ENCODE assay signal across 23 cellular contexts in genomic region chr4:48431401-48431800, GRCh38. TPM values are rescaled to one million over a fixed set of nuclear protein-coding genes. Genes with fewer than 3 reads are reported as not detected.
DNase-seq lines count a peak whose midpoint lies in the region; ATAC-seq and TF ChIP-seq lines count a peak whose summit lies in the region.
"Had no signal": no experiment of that assay in that cellular context is flagged by ENCODE, and none has a peak within 500 bp of the region (broad histone marks: within the 10 kb centered on the region; RNA-seq: fewer than 3 reads in every experiment).

No MANE protein-coding gene starts in this region.

- no peak overlapping the region for H3K9ac ChIP-seq in DND-41 (ENCODE audit: low read depth, low read length)

- intact Hi-C loops in activated naive CD4-positive, alpha-beta T cell treated with anti-CD3 and anti-CD28 coated beads for 36 hours (cut with micrococcal nuclease), result loop anchor here (10.0 kb wide), 1 partner anchor 397 kb away; no protein-coding TSS in a partner anchor
- intact Hi-C loops in activated T-helper 1 cell treated with anti-CD3 and anti-CD28 coated beads, Interleukin-12 subunit alpha, Interleukin-12 subunit beta, Interleukin-2, Interleukin-4 antibody, amounts not matched to agents 30 ng/mL and 10 ng/mL and 1 ng/mL, durations not matched to agents 14 hours and 24 hours and 36 hours (cut with micrococcal nuclease), result loop anchor here (5.0 kb wide), 1 partner anchor 66 kb away; no protein-coding TSS in a partner anchor

- no peaks in the 10 kb centered on the region for H3K4me1 ChIP-seq in DND-41 (ENCODE audit: insufficient read depth, low read length)
- H3K4me1 ChIP-seq: gastrocnemius medialis had no signal

- peaks cover 5% of the 10 kb centered on the region for H3K36me3 Mint-ChIP-seq in activated naive CD4-positive, alpha-beta T cell treated with anti-CD3 and anti-CD28 coated beads for 36 hours (ENCODE audit: low read depth)
- peaks cover 13% of the 10 kb centered on the region for H3K36me3 Mint-ChIP-seq in activated T-helper 1 cell treated with anti-CD3 and anti-CD28 coated beads, Interleukin-12 subunit alpha, Interleukin-12 subunit beta, Interleukin-2, Interleukin-4 antibody, amounts not matched to agents 30 ng/mL and 10 ng/mL and 1 ng/mL, durations not matched to agents 14 hours and 24 hours and 36 hours (ENCODE audit: low read depth)
- H3K36me3 Mint-ChIP-seq in stimulated activated effector memory CD8-positive, alpha-beta T cell treated with anti-CD3 and anti-CD28 coated beads, Interleukin-12 subunit alpha, Interleukin-12 subunit beta, amount 100 ng/mL, for 72 hours, result peaks cover 11% of the 10 kb centered on the region

- no peaks in the 10 kb centered on the region for H4K20me1 ChIP-seq in DND-41 (ENCODE audit: insufficient read depth, low read length)

- no peak for TF ChIP-seq CTCF in DND-41 (IDR thresholded peaks at IDR 0.05; ENCODE audit: borderline replicate concordance, extremely low read depth, low read length, poor library complexity, severe bottlenecking)

- no peaks in the 10 kb centered on the region for H3K27me3 ChIP-seq in DND-41 (ENCODE audit: insufficient read depth, low read length, poor library complexity)
- H3K27me3 ChIP-seq: gastrocnemius medialis had no signal

- no peaks in the 10 kb centered on the region for H3K79me2 ChIP-seq in DND-41 (ENCODE audit: insufficient read depth, low read length)

- CTCF ChIA-PET in activated naive CD4-positive, alpha-beta T cell treated with anti-CD3 and anti-CD28 coated beads for 36 hours (lab: Charles Lee), result no interaction called here

- no peaks in the 10 kb centered on the region for H3K27me3 Mint-ChIP-seq in activated naive CD4-positive, alpha-beta T cell treated with anti-CD3 and anti-CD28 coated beads for 36 hours (ENCODE audit: low read depth)
- no peaks in the 10 kb centered on the region for H3K27me3 Mint-ChIP-seq in activated T-helper 1 cell treated with anti-CD3 and anti-CD28 coated beads, Interleukin-12 subunit alpha, Interleukin-12 subunit beta, Interleukin-2, Interleukin-4 antibody, amounts not matched to agents 30 ng/mL and 10 ng/mL and 1 ng/mL, durations not matched to agents 14 hours and 24 hours and 36 hours (ENCODE audit: insufficient read depth)

- H3K4me3 ChIP-seq in DND-41 (ENCODE audit: low read depth in 1 of 2, low read length in 2 of 2), result no peak overlapping the region
- H3K4me3 ChIP-seq: gastrocnemius medialis, smooth muscle cell had no signal

- no peaks in the 10 kb centered on the region for H3K9me3 ChIP-seq in DND-41 (ENCODE audit: insufficient read depth, low read length, severe bottlenecking)
- H3K9me3 ChIP-seq: gastrocnemius medialis had no signal

- no peak overlapping the region for H3K4me2 ChIP-seq in DND-41 (ENCODE audit: insufficient read depth, low read length)
- H3K4me2 ChIP-seq: smooth muscle cell had no signal

- H3K4me1 Mint-ChIP-seq in activated naive CD4-positive, alpha-beta T cell treated with anti-CD3 and anti-CD28 coated beads for 36 hours (ENCODE audit: low read depth), result peaks cover 47% of the 10 kb centered on the region
- peaks cover 49% of the 10 kb centered on the region for H3K4me1 Mint-ChIP-seq in activated T-helper 1 cell treated with anti-CD3 and anti-CD28 coated beads, Interleukin-12 subunit alpha, Interleukin-12 subunit beta, Interleukin-2, Interleukin-4 antibody, amounts not matched to agents 30 ng/mL and 10 ng/mL and 1 ng/mL, durations not matched to agents 14 hours and 24 hours and 36 hours (ENCODE audit: low read depth)
- peaks cover 27% of the 10 kb centered on the region for H3K4me1 Mint-ChIP-seq in stimulated activated effector memory CD8-positive, alpha-beta T cell treated with anti-CD3 and anti-CD28 coated beads, Interleukin-12 subunit alpha, Interleukin-12 subunit beta, amount 100 ng/mL, for 72 hours

- H3K9me3 Mint-ChIP-seq in activated naive CD4-positive, alpha-beta T cell treated with anti-CD3 and anti-CD28 coated beads for 36 hours, result no peaks in the 10 kb centered on the region
- H3K9me3 Mint-ChIP-seq in activated T-helper 1 cell treated with anti-CD3 and anti-CD28 coated beads, Interleukin-12 subunit alpha, Interleukin-12 subunit beta, Interleukin-2, Interleukin-4 antibody, amounts not matched to agents 30 ng/mL and 10 ng/mL and 1 ng/mL, durations not matched to agents 14 hours and 24 hours and 36 hours, result no peaks in the 10 kb centered on the region
- H3K9me3 Mint-ChIP-seq in stimulated activated effector memory CD8-positive, alpha-beta T cell treated with anti-CD3 and anti-CD28 coated beads, Interleukin-12 subunit alpha, Interleukin-12 subunit beta, amount 100 ng/mL, for 72 hours, result no peaks in the 10 kb centered on the region

- no peak overlapping the region for H2AFZ ChIP-seq in DND-41 (ENCODE audit: low read depth, low read length)

- peak; percentile 21 for DNase-seq in activated naive CD4-positive, alpha-beta T cell treated with anti-CD3 and anti-CD28 coated beads for 36 hours
- DNase-seq in activated naive CD4-positive, alpha-beta T cell (lab: John Stamatoyannopoulos, UW), result no peak
- DNase-seq in DND-41 (no peak), NCI-H226 (no peak), dedifferentiated amniotic fluid mesenchymal stem cell (ENCODE audit: extremely low spot score) (no peak), RKO (ENCODE audit: low spot score) (no peak)
- DNase-seq in activated T-helper 1 cell treated with anti-CD3 and anti-CD28 coated beads, Interleukin-12 subunit alpha, Interleukin-12 subunit beta, Interleukin-2, Interleukin-4 antibody, amounts not matched to agents 30 ng/mL and 10 ng/mL and 1 ng/mL, durations not matched to agents 14 hours and 24 hours and 36 hours (ENCODE audit: low spot score), result no peak
- no peak for DNase-seq in stimulated activated effector memory CD8-positive, alpha-beta T cell treated with anti-CD3 and anti-CD28 coated beads, Interleukin-12 subunit alpha, Interleukin-12 subunit beta, amount 100 ng/mL, for 72 hours (ENCODE audit: low spot score in 2 of 2)
- DNase-seq: activated CD4-positive, CD25-positive, alpha-beta regulatory T cell treated with anti-CD3 and anti-CD28 coated beads, Interleukin-2, amount 50 U/mL, for 72 hours; activated CD8-positive, alpha-beta memory T cell treated with anti-CD3 and anti-CD28 coated beads, Interleukin-2, amount 50 U/mL, for 48 hours; effector CD4-positive, alpha-beta T cell; gastrocnemius medialis; Karpas-422; kidney glomerular epithelial cell; mammary epithelial cell; NCI-H1092; NCI-H2081; NCI-H82; retina; Right ventricle myocardium superior had no signal

- peak; percentile 75 for ATAC-seq in DND-41 (ENCODE audit: insufficient read depth, low read depth)
- peak; percentile 78 for ATAC-seq in stimulated activated effector memory CD8-positive, alpha-beta T cell treated with anti-CD3 and anti-CD28 coated beads, Interleukin-12 subunit alpha, Interleukin-12 subunit beta, amount 100 ng/mL, for 72 hours
- ATAC-seq: gastrocnemius medialis had no signal

- H3K27ac Mint-ChIP-seq in activated naive CD4-positive, alpha-beta T cell treated with anti-CD3 and anti-CD28 coated beads for 36 hours, result no peak overlapping the region
- peak overlapping the region; percentile 53 for H3K27ac Mint-ChIP-seq in activated T-helper 1 cell treated with anti-CD3 and anti-CD28 coated beads, Interleukin-12 subunit alpha, Interleukin-12 subunit beta, Interleukin-2, Interleukin-4 antibody, amounts not matched to agents 30 ng/mL and 10 ng/mL and 1 ng/mL, durations not matched to agents 14 hours and 24 hours and 36 hours
- H3K27ac Mint-ChIP-seq in stimulated activated effector memory CD8-positive, alpha-beta T cell treated with anti-CD3 and anti-CD28 coated beads, Interleukin-12 subunit alpha, Interleukin-12 subunit beta, amount 100 ng/mL, for 72 hours, result peak overlapping the region; percentile 26

- H3K27ac ChIP-seq in DND-41 (ENCODE audit: low read length), result no peak overlapping the region
- H3K27ac ChIP-seq: gastrocnemius medialis had no signal

- no peak overlapping the region for H3K4me3 Mint-ChIP-seq in activated naive CD4-positive, alpha-beta T cell treated with anti-CD3 and anti-CD28 coated beads for 36 hours
- H3K4me3 Mint-ChIP-seq in activated T-helper 1 cell treated with anti-CD3 and anti-CD28 coated beads, Interleukin-12 subunit alpha, Interleukin-12 subunit beta, Interleukin-2, Interleukin-4 antibody, amounts not matched to agents 30 ng/mL and 10 ng/mL and 1 ng/mL, durations not matched to agents 14 hours and 24 hours and 36 hours, result no peak overlapping the region
- H3K4me3 Mint-ChIP-seq in stimulated activated effector memory CD8-positive, alpha-beta T cell treated with anti-CD3 and anti-CD28 coated beads, Interleukin-12 subunit alpha, Interleukin-12 subunit beta, amount 100 ng/mL, for 72 hours, result no peak overlapping the region

- H3K36me3 ChIP-seq in DND-41 (ENCODE audit: insufficient read depth, low read length), result no peaks in the 10 kb centered on the region
- H3K36me3 ChIP-seq: gastrocnemius medialis had no signal

RNA-seq across cellular contexts. Expression of gene SLC10A4, which starts 51.7 kb away (rescaled TPM):
- total RNA-seq in activated naive CD4-positive, alpha-beta T cell treated with anti-CD3 and anti-CD28 coated beads for 36 hours, result not detected
- total RNA-seq in activated T-helper 1 cell treated with anti-CD3 and anti-CD28 coated beads, Interleukin-12 subunit alpha, Interleukin-12 subunit beta, Interleukin-2, Interleukin-4 antibody, amounts not matched to agents 30 ng/mL and 10 ng/mL and 1 ng/mL, durations not matched to agents 14 hours and 24 hours and 36 hours, result 0.10 TPM in 1 of 2 replicates, not detected in the other
- total RNA-seq: chondrocyte, Right ventricle myocardium superior, smooth muscle cell had no signal

RNA-seq across cellular contexts. Expression of gene ZAR1, which starts 58.7 kb away (rescaled TPM):
- not detected for total RNA-seq in activated naive CD4-positive, alpha-beta T cell treated with anti-CD3 and anti-CD28 coated beads for 36 hours
- total RNA-seq in activated T-helper 1 cell treated with anti-CD3 and anti-CD28 coated beads, Interleukin-12 subunit alpha, Interleukin-12 subunit beta, Interleukin-2, Interleukin-4 antibody, amounts not matched to agents 30 ng/mL and 10 ng/mL and 1 ng/mL, durations not matched to agents 14 hours and 24 hours and 36 hours, result not detected in 2 replicates
- total RNA-seq: chondrocyte, gastrocnemius medialis, mammary epithelial cell, omental fat pad, Right ventricle myocardium superior, smooth muscle cell had no signal
